1 cellular context compared by ENCODE assay signal in the genomic region with DNA sequence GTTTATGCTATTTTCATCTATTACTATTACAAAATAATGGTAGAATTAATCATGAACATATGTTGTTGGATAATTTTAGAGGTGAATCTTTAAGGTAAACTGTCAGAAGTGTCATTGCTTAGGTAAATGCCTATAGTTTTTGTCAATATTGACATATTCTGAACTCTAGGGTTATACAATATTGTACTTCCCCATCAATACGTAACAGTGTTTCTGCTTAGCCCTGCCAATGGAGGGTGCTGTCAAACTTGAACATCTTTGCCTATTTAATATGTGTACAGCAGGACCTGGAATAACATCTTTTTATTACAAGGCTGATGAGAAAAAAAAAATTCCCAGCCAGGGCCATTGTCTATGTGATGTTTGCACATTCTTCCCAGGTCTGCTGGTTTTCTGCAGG.
TF ChIP-seq lines count a peak whose summit lies in the region.

No MANE protein-coding gene starts in this region.

TF ChIP-seq in GM12878, 131 proteins besides CTCF, POLR2A, EP300 and RAD21:
- TF ChIP-seq TARDBP (IDR thresholded peaks at IDR 0.05; ENCODE audit: borderline replicate concordance), result no peak
- no peak for TF ChIP-seq MTA2 (IDR thresholded peaks at IDR 0.05; ENCODE audit: low read depth)
- TF ChIP-seq TAF1 (IDR thresholded peaks at IDR 0.05; ENCODE audit: borderline replicate concordance, low read depth, low read length), result no peak
- TF ChIP-seq RUNX3 (IDR thresholded peaks at IDR 0.05; ENCODE audit: low read length), result no peak
- TF ChIP-seq IKZF2 (IDR thresholded peaks at IDR 0.05), result no peak
